ENCODE assay signal across 35 cellular contexts in genomic region chr10:69660296-69660695, GRCh38. TPM values are rescaled to one million over a fixed set of nuclear protein-coding genes. Genes with fewer than 3 reads are reported as not detected.
"Had no signal": no experiment of that assay in that cellular context is flagged by ENCODE, and none has a peak within 500 bp of the region (broad histone marks: within the 10 kb centered on the region; RNA-seq: fewer than 3 reads in every experiment).

No MANE protein-coding gene starts in this region.

- DNase-seq: activated B cell treated with CpG ODN at 0.5 μM for 24 hours; activated CD4-positive, alpha-beta memory T cell treated with anti-CD3 and anti-CD28 coated beads, Interleukin-2, amount 10 ng/mL, durations not matched to agents 7 days and 5 days; activated CD4-positive, alpha-beta T cell treated with anti-CD3 and anti-CD28 coated beads for 48 hours; activated CD4-positive, alpha-beta T cell treated with anti-CD3 and anti-CD28 coated beads, Interleukin-2, amount 10 ng/mL, durations not matched to agents 7 days and 5 days; activated CD4-positive, alpha-beta T cell treated with anti-CD3 and anti-CD28 coated beads, Interleukin-2, amount 50 U/mL, for 48 hours; activated CD4-positive, CD25-positive, alpha-beta regulatory T cell treated with anti-CD3 and anti-CD28 coated beads, Interleukin-2, amount 50 U/mL, for 72 hours; activated CD8-positive, alpha-beta memory T cell treated with anti-CD3 and anti-CD28 coated beads for 24 hours; activated CD8-positive, alpha-beta memory T cell treated with anti-CD3 and anti-CD28 coated beads, Interleukin-2, amount 10 ng/mL, durations not matched to agents 7 days and 5 days; activated CD8-positive, alpha-beta memory T cell treated with anti-CD3 and anti-CD28 coated beads, Interleukin-2, amount 50 U/mL, for 48 hours; activated CD8-positive, alpha-beta T cell treated with anti-CD3 and anti-CD28 coated beads, Interleukin-2, amount 10 ng/mL, durations not matched to agents 7 days and 5 days; activated effector memory CD4-positive, alpha-beta T cell treated with Interleukin-2 at 50 U/mL for 16 hours; activated gamma-delta T cell; activated naive CD4-positive, alpha-beta T cell treated with anti-CD3 and anti-CD28 coated beads, Interleukin-2, amount 10 ng/mL, durations not matched to agents 7 days and 5 days; activated naive CD4-positive, alpha-beta T cell treated with Interleukin-2 at 50 U/mL for 16 hours; activated naive CD8-positive, alpha-beta T cell treated with anti-CD3 and anti-CD28 coated beads, Interleukin-2, amount 10 ng/mL, durations not matched to agents 7 days and 5 days; activated naive CD8-positive, alpha-beta T cell treated with anti-CD3 and anti-CD28 coated beads, Interleukin-2, amount 50 U/mL, for 24 hours; activated T-cell treated with anti-CD3 and anti-CD28 coated beads, Interleukin-2, amount 50 U/mL, for 24 hours; activated T-cell treated with anti-CD3 and anti-CD28 coated beads, Interleukin-2, amount 50 U/mL, for 48 hours; amygdala; anterior cingulate cortex; caudate nucleus; cerebellar nuclear complex; T-helper 1 cell; T-helper 2 cell; T-helper 9 cell had no signal

- H3K4me3 Mint-ChIP-seq: activated B cell treated with CpG ODN at 0.5 μM for 24 hours; activated CD4-positive, alpha-beta memory T cell treated with anti-CD3 and anti-CD28 coated beads, Interleukin-2, amount 10 ng/mL, durations not matched to agents 7 days and 5 days; activated CD4-positive, alpha-beta T cell treated with anti-CD3 and anti-CD28 coated beads, Interleukin-2, amount 10 ng/mL, durations not matched to agents 7 days and 5 days; activated CD8-positive, alpha-beta memory T cell treated with anti-CD3 and anti-CD28 coated beads, Interleukin-2, amount 10 ng/mL, durations not matched to agents 7 days and 5 days; activated CD8-positive, alpha-beta T cell treated with anti-CD3 and anti-CD28 coated beads, Interleukin-2, amount 10 ng/mL, durations not matched to agents 7 days and 5 days; activated naive CD4-positive, alpha-beta T cell treated with anti-CD3 and anti-CD28 coated beads, Interleukin-2, amount 10 ng/mL, durations not matched to agents 7 days and 5 days; activated naive CD4-positive, alpha-beta T cell treated with anti-CD3 and anti-CD28 coated beads, Interleukin-2, amount 50 U/mL, for 24 hours; activated naive CD8-positive, alpha-beta T cell; activated naive CD8-positive, alpha-beta T cell treated with anti-CD3 and anti-CD28 coated beads, Interleukin-2, amount 10 ng/mL, durations not matched to agents 7 days and 5 days; activated naive CD8-positive, alpha-beta T cell treated with anti-CD3 and anti-CD28 coated beads, Interleukin-2, amount 50 U/mL, for 24 hours; activated T-cell treated with anti-CD3 and anti-CD28 coated beads, Interleukin-2, amount 50 U/mL, for 24 hours; central memory CD8-positive, alpha-beta T cell; T-helper 1 cell treated with Interleukin-12 subunit alpha and Interleukin-12 subunit beta and Interleukin-4 antibody, amounts not matched to agents 30 μg/mL and 1 μg/mL, for 36 hours; T-helper 2 cell treated with Interferon-gamma antibody and Interleukin-4, amounts not matched to agents 5 μg/mL and 100 μg/mL, for 36 hours had no signal

- H3K9me3 Mint-ChIP-seq: activated B cell treated with CpG ODN at 0.5 μM for 24 hours; activated CD4-positive, alpha-beta memory T cell treated with anti-CD3 and anti-CD28 coated beads, Interleukin-2, amount 10 ng/mL, durations not matched to agents 7 days and 5 days; activated CD4-positive, alpha-beta T cell treated with anti-CD3 and anti-CD28 coated beads, Interleukin-2, amount 10 ng/mL, durations not matched to agents 7 days and 5 days; activated naive CD4-positive, alpha-beta T cell treated with anti-CD3 and anti-CD28 coated beads, Interleukin-2, amount 10 ng/mL, durations not matched to agents 7 days and 5 days; activated naive CD4-positive, alpha-beta T cell treated with anti-CD3 and anti-CD28 coated beads, Interleukin-2, amount 50 U/mL, for 24 hours; activated naive CD8-positive, alpha-beta T cell treated with anti-CD3 and anti-CD28 coated beads, Interleukin-2, amount 10 ng/mL, durations not matched to agents 7 days and 5 days; activated naive CD8-positive, alpha-beta T cell treated with anti-CD3 and anti-CD28 coated beads, Interleukin-2, amount 50 U/mL, for 24 hours; activated T-cell treated with anti-CD3 and anti-CD28 coated beads, Interleukin-2, amount 50 U/mL, for 24 hours; activated T-helper 2 cell treated with anti-CD3 and anti-CD28 coated beads, Interferon-gamma antibody, Interleukin-2, Interleukin-4, amounts not matched to agents 10 μg/mL and 5 μg/mL and 100 μg/mL, durations not matched to agents 14 hours and 24 hours and 36 hours; central memory CD8-positive, alpha-beta T cell; T-helper 1 cell treated with Interleukin-12 subunit alpha and Interleukin-12 subunit beta and Interleukin-4 antibody, amounts not matched to agents 30 μg/mL and 1 μg/mL, for 36 hours; T-helper 2 cell treated with Interferon-gamma antibody and Interleukin-4, amounts not matched to agents 5 μg/mL and 100 μg/mL, for 36 hours had no signal

- H3K4me1 Mint-ChIP-seq: activated B cell treated with CpG ODN at 0.5 μM for 24 hours; activated CD8-positive, alpha-beta memory T cell treated with anti-CD3 and anti-CD28 coated beads, Interleukin-2, amount 10 ng/mL, durations not matched to agents 7 days and 5 days; activated naive CD4-positive, alpha-beta T cell treated with anti-CD3 and anti-CD28 coated beads, Interleukin-2, amount 50 U/mL, for 24 hours; activated naive CD8-positive, alpha-beta T cell treated with anti-CD3 and anti-CD28 coated beads, Interleukin-2, amount 50 U/mL, for 24 hours; central memory CD8-positive, alpha-beta T cell had no signal

- H3K4me1 ChIP-seq: ascending aorta had no signal

- H3K27me3 ChIP-seq: ascending aorta, cardiac muscle cell had no signal

- H3K4me3 ChIP-seq: ascending aorta, cardiac muscle cell had no signal

- H3K9me3 ChIP-seq: ascending aorta had no signal

- H3K36me3 ChIP-seq: ascending aorta, cardiac muscle cell had no signal

- H3K27me3 Mint-ChIP-seq: activated naive CD4-positive, alpha-beta T cell treated with anti-CD3 and anti-CD28 coated beads, Interleukin-2, amount 50 U/mL, for 24 hours had no signal

- H3K27ac Mint-ChIP-seq: activated B cell treated with CpG ODN at 0.5 μM for 24 hours; activated CD4-positive, alpha-beta memory T cell treated with anti-CD3 and anti-CD28 coated beads, Interleukin-2, amount 10 ng/mL, durations not matched to agents 7 days and 5 days; activated CD4-positive, alpha-beta T cell treated with anti-CD3 and anti-CD28 coated beads, Interleukin-2, amount 10 ng/mL, durations not matched to agents 7 days and 5 days; activated CD8-positive, alpha-beta memory T cell treated with anti-CD3 and anti-CD28 coated beads, Interleukin-2, amount 10 ng/mL, durations not matched to agents 7 days and 5 days; activated CD8-positive, alpha-beta T cell treated with anti-CD3 and anti-CD28 coated beads, Interleukin-2, amount 10 ng/mL, durations not matched to agents 7 days and 5 days; activated naive CD4-positive, alpha-beta T cell treated with anti-CD3 and anti-CD28 coated beads, Interleukin-2, amount 10 ng/mL, durations not matched to agents 7 days and 5 days; activated naive CD4-positive, alpha-beta T cell treated with anti-CD3 and anti-CD28 coated beads, Interleukin-2, amount 50 U/mL, for 24 hours; activated naive CD8-positive, alpha-beta T cell; activated naive CD8-positive, alpha-beta T cell treated with anti-CD3 and anti-CD28 coated beads, Interleukin-2, amount 10 ng/mL, durations not matched to agents 7 days and 5 days; activated naive CD8-positive, alpha-beta T cell treated with anti-CD3 and anti-CD28 coated beads, Interleukin-2, amount 50 U/mL, for 24 hours; activated T-cell treated with anti-CD3 and anti-CD28 coated beads, Interleukin-2, amount 50 U/mL, for 24 hours; activated T-helper 2 cell treated with anti-CD3 and anti-CD28 coated beads, Interferon-gamma antibody, Interleukin-2, Interleukin-4, amounts not matched to agents 10 μg/mL and 5 μg/mL and 100 μg/mL, durations not matched to agents 14 hours and 24 hours and 36 hours; T-helper 1 cell treated with Interleukin-12 subunit alpha and Interleukin-12 subunit beta and Interleukin-4 antibody, amounts not matched to agents 30 μg/mL and 1 μg/mL, for 36 hours; T-helper 2 cell treated with Interferon-gamma antibody and Interleukin-4, amounts not matched to agents 5 μg/mL and 100 μg/mL, for 36 hours had no signal

- ATAC-seq: activated CD8-positive, alpha-beta memory T cell treated with anti-CD3 and anti-CD28 coated beads, Interleukin-2, amount 10 ng/mL, durations not matched to agents 7 days and 5 days; activated CD8-positive, alpha-beta T cell treated with anti-CD3 and anti-CD28 coated beads, Interleukin-2, amount 10 ng/mL, durations not matched to agents 7 days and 5 days; activated naive CD8-positive, alpha-beta T cell treated with anti-CD3 and anti-CD28 coated beads, Interleukin-2, amount 50 U/mL, for 24 hours had no signal

- H3K36me3 Mint-ChIP-seq: activated CD8-positive, alpha-beta memory T cell treated with anti-CD3 and anti-CD28 coated beads, Interleukin-2, amount 10 ng/mL, durations not matched to agents 7 days and 5 days; activated naive CD4-positive, alpha-beta T cell treated with anti-CD3 and anti-CD28 coated beads, Interleukin-2, amount 10 ng/mL, durations not matched to agents 7 days and 5 days; activated naive CD4-positive, alpha-beta T cell treated with anti-CD3 and anti-CD28 coated beads, Interleukin-2, amount 50 U/mL, for 24 hours; activated naive CD8-positive, alpha-beta T cell; activated naive CD8-positive, alpha-beta T cell treated with anti-CD3 and anti-CD28 coated beads, Interleukin-2, amount 10 ng/mL, durations not matched to agents 7 days and 5 days; brain had no signal

- H3K27ac ChIP-seq: ascending aorta, VCaP had no signal

RNA-seq across cellular contexts. Expression of gene FAM241B, which starts 30.2 kb away (rescaled TPM):
- total RNA-seq: ascending aorta had no signal
